In the genomic region with DNA sequence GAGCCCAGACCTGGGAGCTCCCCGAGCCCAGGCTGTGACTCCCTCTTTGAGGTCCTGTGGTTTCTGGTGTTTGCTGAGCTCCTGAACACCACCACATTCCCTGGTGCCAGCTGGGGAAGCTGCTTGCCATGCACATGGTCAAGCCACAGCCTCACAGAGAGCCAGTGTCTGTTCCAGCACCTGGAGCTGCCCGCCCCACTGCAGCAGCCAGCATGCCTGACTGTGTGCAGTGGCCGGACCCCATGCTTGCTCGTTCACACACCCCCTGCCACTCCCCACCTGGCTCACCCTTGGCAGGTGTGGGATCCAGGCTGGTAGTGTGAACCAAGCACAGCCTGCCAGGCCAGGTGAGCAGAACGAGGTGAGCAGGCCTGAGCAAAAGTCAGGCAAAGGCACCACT, we compare ENCODE assay signal across 14 cellular contexts.
DNase-seq lines count a peak whose midpoint lies in the region; ATAC-seq and TF ChIP-seq lines count a peak whose summit lies in the region.
"Had no signal": no experiment of that assay in that cellular context is flagged by ENCODE, and none has a peak within 500 bp of the region (broad histone marks: within the 10 kb centered on the region; RNA-seq: fewer than 3 reads in every experiment).

No MANE protein-coding gene starts in this region.

- H3K23ac ChIP-seq in mesenchymal stem cell (ENCODE audit: low read length in 2 of 2), result no peak overlapping the region

- POLR2A ChIA-PET in HEK293 (lab: Yijun Ruan, JAX), result no interaction called here

- no peak overlapping the region for H3K9ac ChIP-seq in mesenchymal stem cell (ENCODE audit: low read length)

- H3K4me2 ChIP-seq in mesenchymal stem cell (ENCODE audit: low read length, poor library complexity, severe bottlenecking), result no peak overlapping the region

- H4K8ac ChIP-seq in mesenchymal stem cell (ENCODE audit: low read length), result no peak overlapping the region

- no peak overlapping the region for H4K91ac ChIP-seq in mesenchymal stem cell (ENCODE audit: low read length)

- H2BK15ac ChIP-seq in mesenchymal stem cell (ENCODE audit: low read depth, poor library complexity, severe bottlenecking), result no peak overlapping the region

- H3K18ac ChIP-seq in mesenchymal stem cell (ENCODE audit: low read depth in 1 of 2, low read length in 2 of 2), result peak overlapping the region; percentile 4 to 12

- no peak overlapping the region for H2BK12ac ChIP-seq in mesenchymal stem cell (ENCODE audit: low read length in 2 of 2)

- H3K36me3 ChIP-seq in HEK293 (ENCODE audit: control insufficient read depth in 2 of 2, insufficient read depth in 1 of 2, low read length in 2 of 2), result no peaks in the 10 kb centered on the region
- H3K36me3 ChIP-seq in mesenchymal stem cell (ENCODE audit: control insufficient read depth in 1 of 2, insufficient read depth in 2 of 2, low read depth in 1 of 2, low read length in 2 of 2), result no peaks in the 10 kb centered on the region
- H3K36me3 ChIP-seq: HAP-1 had no signal

- TF ChIP-seq CTCF in HEK293 (tag by site-specific recombination; IDR thresholded peaks at IDR 0.05), result no peak

- no peak overlapping the region for H3K14ac ChIP-seq in mesenchymal stem cell (ENCODE audit: low read length in 2 of 2)

- H3K9me3 ChIP-seq in HEK293 (ENCODE audit: control insufficient read depth, insufficient read depth, low read depth, low read length) (no peaks in the 10 kb centered on the region; the same call in 1 of the 2 replicates), mesenchymal stem cell (ENCODE audit: control insufficient read depth, low read length) (peaks cover 6% of the 10 kb centered on the region)
- H3K9me3 ChIP-seq: Caco-2 had no signal

- no peaks in the 10 kb centered on the region for H3K79me1 ChIP-seq in mesenchymal stem cell (replicated peaks; ENCODE audit: low read length, poor library complexity, severe bottlenecking)

- no peak overlapping the region for H2AFZ ChIP-seq in mesenchymal stem cell (ENCODE audit: low read depth, low read length)

- H3K27ac ChIP-seq in HEK293 (ENCODE audit: extremely low read depth, low read depth, low read length) (no peak overlapping the region), mesenchymal stem cell (ENCODE audit: low read length, poor library complexity, severe bottlenecking) (no peak overlapping the region)
- H3K27ac ChIP-seq: C4-2B had no signal

- DNase-seq in SW480 (ENCODE audit: low spot score) (peak; percentile 14), mesenchymal stem cell (no peak), C1 segment of cervical spinal cord (lab: John Stamatoyannopoulos, UW) (no peak), DMS153 (lab: John Stamatoyannopoulos, UW) (no peak)
- DNase-seq: Caco-2; CD4-positive, CD25-positive, alpha-beta regulatory T cell; CD8-positive, alpha-beta T cell; DMS79; GF-D8; GOT3 had no signal

- H2AK5ac ChIP-seq in mesenchymal stem cell (ENCODE audit: low read length, severe bottlenecking), result no peak overlapping the region

- no peak overlapping the region for H2BK120ac ChIP-seq in mesenchymal stem cell (ENCODE audit: low read depth, low read length)

- CTCF ChIA-PET in HEK293 (lab: Yijun Ruan, JAX), result interaction anchor here (0.8 kb wide), 1 partner anchor 66 kb away, joined by 3 read pairs; no protein-coding TSS in a partner anchor

- H3K4me1 ChIP-seq in HEK293 (ENCODE audit: control insufficient read depth, insufficient read depth, low read length), result no peaks in the 10 kb centered on the region
- H3K4me1 ChIP-seq in mesenchymal stem cell (ENCODE audit: control insufficient read depth, insufficient read depth, low read depth, low read length), result peaks cover 1% of the 10 kb centered on the region
- H3K4me1 ChIP-seq: Caco-2, HAP-1 had no signal

- H3K4me3 ChIP-seq in HEK293 (ENCODE audit: low read depth, low read length) (no peak overlapping the region), mesenchymal stem cell (ENCODE audit: insufficient read depth in 1 of 2, low read depth in 1 of 2, low read length in 2 of 2) (no peak overlapping the region)
- H3K4me3 ChIP-seq: HAP-1 had no signal

- ATAC-seq in GM18867 (IDR thresholded peaks at IDR 0.05; ENCODE audit: unreplicated experiment), result no peak
- ATAC-seq: CD8-positive, alpha-beta T cell had no signal

- peaks cover 0 to 8% of the 10 kb centered on the region in 2 experiments for H3K27me3 ChIP-seq in mesenchymal stem cell (ENCODE audit: control insufficient read depth in 1 of 2, insufficient read depth in 1 of 2, low read length in 2 of 2)

- H2BK5ac ChIP-seq in mesenchymal stem cell (ENCODE audit: low read depth, low read length, poor library complexity, severe bottlenecking), result no peak overlapping the region

- WGBS in mesenchymal stem cell, result 100% methylated on average over 4 of the region's 5 CpGs

- no peak overlapping the region for H3K4ac ChIP-seq in mesenchymal stem cell (ENCODE audit: low read depth in 1 of 2, low read length in 2 of 2)

TF ChIP-seq in HEK293, 187 proteins besides CTCF, POLR2A, EP300 and RAD21:
- no peak for TF ChIP-seq ZNF324 (tag by site-specific recombination; IDR thresholded peaks at IDR 0.05)
- TF ChIP-seq, protein P1, sequence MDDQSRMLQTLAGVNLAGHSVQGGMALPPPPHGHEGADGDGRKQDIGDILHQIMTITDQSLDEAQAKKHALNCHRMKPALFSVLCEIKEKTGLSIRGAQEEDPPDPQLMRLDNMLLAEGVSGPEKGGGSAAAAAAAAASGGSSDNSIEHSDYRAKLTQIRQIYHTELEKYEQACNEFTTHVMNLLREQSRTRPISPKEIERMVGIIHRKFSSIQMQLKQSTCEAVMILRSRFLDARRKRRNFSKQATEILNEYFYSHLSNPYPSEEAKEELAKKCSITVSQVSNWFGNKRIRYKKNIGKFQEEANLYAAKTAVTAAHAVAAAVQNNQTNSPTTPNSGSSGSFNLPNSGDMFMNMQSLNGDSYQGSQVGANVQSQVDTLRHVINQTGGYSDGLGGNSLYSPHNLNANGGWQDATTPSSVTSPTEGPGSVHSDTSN (CRISPR knock-in tag; IDR thresholded peaks at IDR 0.05), result 0 out of 2 replicates have a peak, but pooled peaks have one; percentile 47
